16 cellular contexts compared by ENCODE assay signal in genomic region chr18:61851940-61852451, GRCh38. TPM values are rescaled to one million over a fixed set of nuclear protein-coding genes. Genes with fewer than 3 reads are reported as not detected.
DNase-seq lines count a peak whose midpoint lies in the region; ATAC-seq and TF ChIP-seq lines count a peak whose summit lies in the region.
"Had no signal": no experiment of that assay in that cellular context is flagged by ENCODE, and none has a peak within 500 bp of the region (broad histone marks: within the 10 kb centered on the region; RNA-seq: fewer than 3 reads in every experiment).

No MANE protein-coding gene starts in this region.

- no peaks in the 10 kb centered on the region for H3K27me3 ChIP-seq in breast epithelium
- no peaks in the 10 kb centered on the region for H3K27me3 ChIP-seq in CD4-positive, alpha-beta memory T cell (ENCODE audit: insufficient read depth, low read length)

- intact Hi-C loops in MCF 10A (cut with micrococcal nuclease) (no loop called here), breast epithelium (cut with DNase I; ENCODE audit: low total_unique reads) (no loop called here)
- intact Hi-C loops in activated naive CD4-positive, alpha-beta T cell treated with anti-CD3 and anti-CD28 coated beads for 36 hours (cut with micrococcal nuclease) = no loop called here
- intact Hi-C loops in CD4-positive, alpha-beta memory T cell (cut with micrococcal nuclease) = no loop called here

- no peaks in the 10 kb centered on the region for H3K9me3 ChIP-seq in breast epithelium
- H3K9me3 ChIP-seq in CD4-positive, alpha-beta memory T cell (ENCODE audit: control insufficient read depth in 1 of 2, low read length in 2 of 2) = no peaks in the 10 kb centered on the region

- no peaks in the 10 kb centered on the region for H3K36me3 ChIP-seq in breast epithelium
- H3K36me3 ChIP-seq in CD4-positive, alpha-beta memory T cell (ENCODE audit: insufficient read depth, low read length) = no peaks in the 10 kb centered on the region

- H3K4me3 ChIP-seq in breast epithelium = no peak overlapping the region
- H3K4me3 ChIP-seq in CD4-positive, alpha-beta memory T cell (ENCODE audit: low read length in 2 of 2) = no peak overlapping the region

- CTCF ChIA-PET in MCF 10A (lab: Yijun Ruan, JAX) (no interaction called here), WTC11 (lab: Charles Lee) (no interaction called here)
- CTCF ChIA-PET in activated naive CD4-positive, alpha-beta T cell treated with anti-CD3 and anti-CD28 coated beads for 36 hours (lab: Charles Lee) = no interaction called here
- CTCF ChIA-PET in CD4-positive, alpha-beta memory T cell (lab: Charles Lee; ENCODE audit: partially characterized antibody) = no interaction called here

- H3K27me3 Mint-ChIP-seq in MCF 10A (ENCODE audit: insufficient read depth, unreplicated experiment) (no peaks in the 10 kb centered on the region), WTC11 (ENCODE audit: low read depth) (no peaks in the 10 kb centered on the region)
- peaks cover 7% of the 10 kb centered on the region for H3K27me3 Mint-ChIP-seq in activated naive CD4-positive, alpha-beta T cell treated with anti-CD3 and anti-CD28 coated beads for 36 hours (ENCODE audit: low read depth)
- H3K27me3 Mint-ChIP-seq in CD4-positive, alpha-beta memory T cell = peaks cover 6 to 8% of the 10 kb centered on the region in 2 donors

- DNase-seq in MCF 10A (ENCODE audit: unreplicated experiment) (peak; percentile 22), breast epithelium (ENCODE audit: low spot score in 2 of 2) (no peak), WTC11 (ENCODE audit: low spot score) (no peak), fibroblast of gingiva (ENCODE audit: low read depth) (peak; percentile 85), smooth muscle cell of the brain vasculature (ENCODE audit: low read depth, low spot score) (peak; percentile 66), DMS 273 treated with DMSO at 0.1 percent for 48 hours (lab: John Stamatoyannopoulos, UW) (no peak)
- DNase-seq in activated naive CD4-positive, alpha-beta T cell treated with anti-CD3 and anti-CD28 coated beads for 36 hours = no peak
- DNase-seq in CD4-positive, alpha-beta memory T cell = no peak
- DNase-seq: activated gamma-delta T cell; central memory CD4-positive, alpha-beta T cell; glutamatergic neuron; NCI-H1048; NCI-H2171; NCI-H748 treated with DMSO at 0.1 percent for 48 hours; trophoblast cell had no signal

- H3K27ac Mint-ChIP-seq in MCF 10A (ENCODE audit: low read depth, unreplicated experiment) (peak overlapping the region; percentile 16), WTC11 (0 out of 2 replicates have a peak overlapping the region, but pooled peaks have one; percentile 22)
- no peak overlapping the region for H3K27ac Mint-ChIP-seq in activated naive CD4-positive, alpha-beta T cell treated with anti-CD3 and anti-CD28 coated beads for 36 hours
- H3K27ac Mint-ChIP-seq in CD4-positive, alpha-beta memory T cell = no peak overlapping the region
- H3K27ac Mint-ChIP-seq: IgD-negative memory B cell had no signal

- no peaks in the 10 kb centered on the region for H3K4me1 ChIP-seq in breast epithelium
- no peaks in the 10 kb centered on the region for H3K4me1 ChIP-seq in CD4-positive, alpha-beta memory T cell (ENCODE audit: insufficient read depth, low read length)

- no peak overlapping the region for H3K27ac ChIP-seq in breast epithelium
- H3K27ac ChIP-seq in CD4-positive, alpha-beta memory T cell (ENCODE audit: low read depth, low read length) = no peak overlapping the region

- H3K36me3 Mint-ChIP-seq in MCF 10A (ENCODE audit: insufficient read depth, unreplicated experiment) = no peaks in the 10 kb centered on the region
- H3K36me3 Mint-ChIP-seq in WTC11 = no peaks in the 10 kb centered on the region
- H3K36me3 Mint-ChIP-seq in activated naive CD4-positive, alpha-beta T cell treated with anti-CD3 and anti-CD28 coated beads for 36 hours (ENCODE audit: low read depth) = no peaks in the 10 kb centered on the region
- H3K36me3 Mint-ChIP-seq in CD4-positive, alpha-beta memory T cell = no peaks in the 10 kb centered on the region

- H3K4me1 Mint-ChIP-seq in MCF 10A (ENCODE audit: insufficient read depth, unreplicated experiment) (peaks cover 8% of the 10 kb centered on the region), WTC11 (peaks cover 17% of the 10 kb centered on the region)
- H3K4me1 Mint-ChIP-seq in activated naive CD4-positive, alpha-beta T cell treated with anti-CD3 and anti-CD28 coated beads for 36 hours (ENCODE audit: low read depth) = no peaks in the 10 kb centered on the region
- no peaks in the 10 kb centered on the region for H3K4me1 Mint-ChIP-seq in CD4-positive, alpha-beta memory T cell
- H3K4me1 Mint-ChIP-seq: IgD-negative memory B cell had no signal

- H3K9me3 Mint-ChIP-seq in MCF 10A (ENCODE audit: unreplicated experiment) (no peaks in the 10 kb centered on the region), WTC11 (no peaks in the 10 kb centered on the region)
- no peaks in the 10 kb centered on the region for H3K9me3 Mint-ChIP-seq in activated naive CD4-positive, alpha-beta T cell treated with anti-CD3 and anti-CD28 coated beads for 36 hours
- H3K9me3 Mint-ChIP-seq in CD4-positive, alpha-beta memory T cell = no peaks in the 10 kb centered on the region
- H3K9me3 Mint-ChIP-seq: IgD-negative memory B cell had no signal

- TF ChIP-seq CTCF in MCF 10A (IDR thresholded peaks at IDR 0.05; ENCODE audit: unreplicated experiment) (no peak), breast epithelium (IDR thresholded peaks at IDR 0.05) (no peak), WTC11 (IDR thresholded peaks at IDR 0.05) (no peak)

- BruUV-seq in MCF 10A (replicated peaks; lab: Mats Ljungman, UMichigan) = no TSS peak

- no peak overlapping the region for H3K4me3 Mint-ChIP-seq in MCF 10A (ENCODE audit: unreplicated experiment)
- H3K4me3 Mint-ChIP-seq in WTC11 = no peak overlapping the region
- no peak overlapping the region for H3K4me3 Mint-ChIP-seq in activated naive CD4-positive, alpha-beta T cell treated with anti-CD3 and anti-CD28 coated beads for 36 hours
- H3K4me3 Mint-ChIP-seq in CD4-positive, alpha-beta memory T cell = no peak overlapping the region
- H3K4me3 Mint-ChIP-seq: IgD-negative memory B cell had no signal

- TF ChIP-seq POLR2A in breast epithelium (IDR thresholded peaks at IDR 0.05) = no peak

- ATAC-seq in WTC11 = no peak

- POLR2A ChIA-PET in MCF 10A (lab: Yijun Ruan, JAX) = interaction anchor here (0.7 to 2.0 kb wide), 3 partner anchors 10 to 45 kb away, joined by 3 to 11 read pairs (median 4); no protein-coding TSS in a partner anchor
- POLR2A ChIA-PET in WTC11 (lab: Charles Lee) = no interaction called here
- POLR2A ChIA-PET in CD4-positive, alpha-beta memory T cell (lab: Charles Lee; ENCODE audit: partially characterized antibody) = no interaction called here

TF ChIP-seq in WTC11, 78 proteins besides CTCF, POLR2A, EP300 and RAD21 (continues in another document):
- TF ChIP-seq CDX4 (CRISPR knock-in tag; IDR thresholded peaks at IDR 0.05; ENCODE audit: borderline replicate concordance) = no peak
- TF ChIP-seq SMAD4 (CRISPR knock-in tag; IDR thresholded peaks at IDR 0.05) = no peak
- no peak for TF ChIP-seq E2F4 (CRISPR knock-in tag; IDR thresholded peaks at IDR 0.05; ENCODE audit: borderline replicate concordance, low read depth)
- no peak for TF ChIP-seq RORB (CRISPR knock-in tag; IDR thresholded peaks at IDR 0.05)
- TF ChIP-seq PREB (CRISPR knock-in tag; IDR thresholded peaks at IDR 0.05; ENCODE audit: borderline replicate concordance) = no peak
- TF ChIP-seq FOXP4 (CRISPR knock-in tag; IDR thresholded peaks at IDR 0.05) = no peak

RNA-seq across cellular contexts. Expression of gene RNF152, which starts 40.8 kb away (rescaled TPM):
- total RNA-seq in MCF 10A (2022) = 1.7 and 2.9 TPM in 2 replicates
- 10 to 100 TPM in 2 of 3 donors, 1 to 10 TPM in 1; 8.6 to 64.5 (median 31.5) TPM for total RNA-seq in breast epithelium
- total RNA-seq in WTC11 (2021) = 2.6 to 3.7 TPM (median 2.8 TPM) in 3 replicates
- total RNA-seq in activated naive CD4-positive, alpha-beta T cell treated with anti-CD3 and anti-CD28 coated beads for 36 hours = under 1 TPM; 0.10 to 0.17 TPM
- under 1 TPM; 0.06 to 0.20 TPM for total RNA-seq in CD4-positive, alpha-beta memory T cell
- polyA plus RNA-seq in CD4-positive, alpha-beta memory T cell = not detected
- polyA plus RNA-seq: IgD-negative memory B cell had no signal

Comparison
In these comparisons a context has a peak if more than half of its experiments do, and no peak if none do; other contexts are left out.
1. DNase-seq: peak in MCF 10A (single experiment), fibroblast of gingiva (single experiment) and smooth muscle cell of the brain vasculature (single experiment); none in breast epithelium (0 of 2), WTC11 (single experiment), activated naive CD4-positive, alpha-beta T cell treated with anti-CD3 and anti-CD28 coated beads for 36 hours (single experiment), DMS 273 treated with DMSO at 0.1 percent for 48 hours (single experiment) and CD4-positive, alpha-beta memory T cell (0 of 5).
2. H3K27ac Mint-ChIP-seq: peak in MCF 10A (single experiment) and WTC11 (single experiment); none in activated naive CD4-positive, alpha-beta T cell treated with anti-CD3 and anti-CD28 coated beads for 36 hours (single experiment) and CD4-positive, alpha-beta memory T cell (0 of 7).